In the genomic region with DNA sequence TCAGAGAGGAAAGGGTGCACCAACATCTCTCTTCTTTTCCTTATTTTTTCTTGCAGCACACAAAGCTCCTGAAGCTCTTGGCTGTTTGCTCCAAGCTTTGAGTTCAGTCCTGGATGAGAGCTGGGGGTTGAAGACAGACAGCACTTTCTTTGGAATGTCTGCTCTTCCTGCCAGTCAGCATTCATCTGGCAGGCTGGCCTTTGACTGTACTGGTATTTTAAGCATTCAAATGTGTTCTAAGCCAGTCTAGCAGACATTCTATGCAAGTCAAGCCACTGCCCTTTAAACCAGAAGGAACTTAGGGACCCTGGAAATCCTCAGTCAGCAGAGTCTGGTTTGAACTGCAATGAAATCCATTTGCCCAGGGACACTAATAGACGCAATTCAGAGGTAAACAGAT, we compare ENCODE assay signal across 16 cellular contexts. TPM values are rescaled to one million over a fixed set of nuclear protein-coding genes. Genes with fewer than 3 reads are reported as not detected.
DNase-seq lines count a peak whose midpoint lies in the region; ATAC-seq and TF ChIP-seq lines count a peak whose summit lies in the region.
"Had no signal": no experiment of that assay in that cellular context is flagged by ENCODE, and none has a peak within 500 bp of the region (broad histone marks: within the 10 kb centered on the region; RNA-seq: fewer than 3 reads in every experiment).

No MANE protein-coding gene starts in this region.

- H3K4me1 Mint-ChIP-seq in WTC11: peaks cover 6% of the 10 kb centered on the region; the same call in 1 of the 2 replicates
- H3K4me1 Mint-ChIP-seq: activated CD4-positive, alpha-beta T cell treated with anti-CD3 and anti-CD28 coated beads for 36 hours had no signal

- intact Hi-C loops in heart left ventricle (cut with DNase I): loop anchor here in 3 of 10 donors (5.0 to 10.0 kb wide), 3 partner anchors 57 to 491 kb away; partner anchors contain the start of gene ATP1B1 (in 1 of the 3)

- peak; percentile 76 for ATAC-seq in WTC11
- peak in 3 of 4 donors; percentile 63 to 64 (median 64) for ATAC-seq in heart left ventricle
- no peak for ATAC-seq in omental fat pad (ENCODE audit: low FRiP score)
- ATAC-seq: activated CD4-positive, alpha-beta T cell treated with anti-CD3 and anti-CD28 coated beads for 36 hours; left colon had no signal

- no peaks in the 10 kb centered on the region for H3K27me3 ChIP-seq in heart left ventricle
- H3K27me3 ChIP-seq: adrenal gland had no signal

- no peaks in the 10 kb centered on the region for H3K9me3 Mint-ChIP-seq in WTC11
- H3K9me3 Mint-ChIP-seq: T-helper 1 cell treated with Interleukin-12 subunit alpha and Interleukin-12 subunit beta and Interleukin-4 antibody, amounts not matched to agents 30 μg/mL and 1 μg/mL, for 36 hours had no signal

- H3K9me3 ChIP-seq in heart left ventricle: no peaks in the 10 kb centered on the region
- H3K9me3 ChIP-seq: adrenal gland, thoracic aorta had no signal

- WGBS in heart left ventricle, 4 donors: 27 to 61% (median 39%) methylated on average over 1 of the region's 1 CpG

- CTCF ChIA-PET in WTC11 (lab: Charles Lee): interaction anchor here (1.0 to 1.4 kb wide), 3 partner anchors 11 to 18 kb away, joined by 4 to 6 read pairs (median 4); no protein-coding TSS in a partner anchor

- no peaks in the 10 kb centered on the region for H3K36me3 ChIP-seq in heart left ventricle
- H3K36me3 ChIP-seq: adrenal gland, thoracic aorta had no signal

- H3K27ac ChIP-seq in heart left ventricle: peak overlapping the region in 9 of 12 donors; percentile 12 to 55 (median 28)
- H3K27ac ChIP-seq: thoracic aorta had no signal

- H3K27me3 Mint-ChIP-seq in WTC11 (ENCODE audit: low read depth): no peaks in the 10 kb centered on the region

- H3K4me3 Mint-ChIP-seq in WTC11: no peak overlapping the region
- H3K4me3 Mint-ChIP-seq: activated CD4-positive, alpha-beta T cell treated with anti-CD3 and anti-CD28 coated beads for 36 hours; T-helper 1 cell treated with Interleukin-12 subunit alpha and Interleukin-12 subunit beta and Interleukin-4 antibody, amounts not matched to agents 30 μg/mL and 1 μg/mL, for 36 hours had no signal

- TF ChIP-seq POLR2A in heart left ventricle (IDR thresholded peaks at IDR 0.05): no peak

- TF ChIP-seq CTCF in WTC11 (IDR thresholded peaks at IDR 0.05): no peak
- no peak for TF ChIP-seq CTCF in heart left ventricle (IDR thresholded peaks at IDR 0.05)
- no peak for TF ChIP-seq CTCF in omental fat pad (IDR thresholded peaks at IDR 0.05)

- no peak overlapping the region for H3K27ac Mint-ChIP-seq in WTC11
- H3K27ac Mint-ChIP-seq: activated CD4-positive, alpha-beta T cell treated with anti-CD3 and anti-CD28 coated beads for 36 hours; T-helper 1 cell treated with Interleukin-12 subunit alpha and Interleukin-12 subunit beta and Interleukin-4 antibody, amounts not matched to agents 30 μg/mL and 1 μg/mL, for 36 hours had no signal

- peaks cover 0 to 28% (median 11%) of the 10 kb centered on the region in 12 donors for H3K4me1 ChIP-seq in heart left ventricle
- H3K4me1 ChIP-seq: adrenal gland had no signal

- DNase-seq in AG20443 (ENCODE audit: low spot score) (peak; percentile 53), WTC11 (ENCODE audit: low spot score) (no peak), heart left ventricle (peak in 1 of 5 donors; percentile 26), mucosa of gallbladder (ENCODE audit: low spot score) (peak; percentile 17), AML-193 (lab: John Stamatoyannopoulos, UW) (no peak), NOMO-1 (lab: John Stamatoyannopoulos, UW; ENCODE audit: unreplicated experiment in 2 of 2) (no peak), omental fat pad (ENCODE audit: low spot score) (no peak), hippocampal formation (lab: John Stamatoyannopoulos, UW) (no peak)
- DNase-seq: activated CD4-positive, alpha-beta T cell treated with anti-CD3 and anti-CD28 coated beads for 36 hours; activated T-cell treated with anti-CD3 and anti-CD28 coated beads, Interleukin-2, amount 50 U/mL, for 48 hours; left colon had no signal

- no peaks in the 10 kb centered on the region for H3K36me3 Mint-ChIP-seq in WTC11

- POLR2A ChIA-PET in WTC11 (lab: Charles Lee): no interaction called here

- no peak overlapping the region for H3K4me3 ChIP-seq in heart left ventricle
- H3K4me3 ChIP-seq: adrenal gland, thoracic aorta had no signal

TF ChIP-seq in WTC11, 78 proteins besides CTCF, POLR2A, EP300 and RAD21:
- TF ChIP-seq FOXP1 (CRISPR knock-in tag; IDR thresholded peaks at IDR 0.05; ENCODE audit: borderline replicate concordance): no peak
- no peak for TF ChIP-seq RELA (CRISPR knock-in tag; IDR thresholded peaks at IDR 0.05; ENCODE audit: borderline replicate concordance)
TF ChIP-seq in WTC11: peak in this region for 0.

RNA-seq across cellular contexts. Expression of gene XCL1, which starts 45.0 kb away (rescaled TPM):
- total RNA-seq in WTC11 (2021) (0.53 to 1.1 TPM (median 0.73 TPM) in 3 replicates), heart left ventricle (1 to 10 TPM in 3 of 9 donors, under 1 TPM in 2, not detected in 4; 0.14 to 2.3 (median 1.1) TPM), mucosa of gallbladder (1.6 TPM), omental fat pad (1 to 10 TPM in 1 of 4 donors, under 1 TPM in 1, not detected in 2; 0.28 to 1.3 TPM)
- polyA plus RNA-seq in heart left ventricle: under 1 TPM in 1 of 2 donors, not detected in 1; 0.30 TPM
- total RNA-seq: dermis microvascular lymphatic vessel endothelial cell, NCI-H460 had no signal

Comparison
In these comparisons a context has a peak if more than half of its experiments do, and no peak if none do; other contexts are left out.
1. DNase-seq: peak in AG20443 (single experiment) and mucosa of gallbladder (single experiment); none in WTC11 (single experiment), AML-193 (0 of 2), NOMO-1 (0 of 2), omental fat pad (single experiment) and hippocampal formation (0 of 2).